In the genomic region with DNA sequence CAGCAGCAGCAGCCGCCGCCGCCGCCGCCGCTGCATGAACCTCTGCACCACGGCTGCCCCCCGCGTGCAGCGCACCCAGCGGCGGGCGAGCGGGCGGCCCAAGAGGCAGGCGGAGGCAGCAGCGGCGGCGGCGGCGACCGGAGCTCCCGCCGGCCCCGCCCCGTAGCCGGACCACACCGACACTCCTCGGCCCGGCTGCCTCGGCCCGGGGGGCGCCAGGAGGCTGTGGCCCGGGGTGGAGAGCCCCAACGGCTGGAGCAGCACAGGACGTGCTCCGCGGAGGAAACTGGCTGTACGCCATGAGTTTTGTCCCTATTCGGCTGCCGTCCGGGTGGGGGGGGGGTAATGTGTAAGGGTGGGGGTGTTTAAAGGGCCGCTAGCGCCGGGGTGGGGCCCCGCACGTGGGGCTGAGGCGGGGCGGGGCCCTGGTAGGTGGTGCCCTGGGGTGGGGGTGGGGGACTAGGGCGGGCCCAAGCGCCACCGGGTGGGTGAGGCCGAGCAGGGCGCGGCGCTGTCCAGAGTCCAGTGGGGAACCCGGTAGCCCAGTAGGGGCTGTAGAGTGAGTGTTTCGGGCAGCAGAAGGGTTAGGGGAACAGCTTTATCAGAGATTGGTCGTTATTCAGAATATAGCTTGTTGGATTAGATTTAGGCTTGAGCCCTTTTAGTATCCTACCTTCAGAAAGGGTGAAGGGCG, we compare ENCODE assay signal across 8 cellular contexts. TPM values are rescaled to one million over a fixed set of nuclear protein-coding genes. Genes with fewer than 3 reads are reported as not detected.
DNase-seq lines count a peak whose midpoint lies in the region; ATAC-seq and TF ChIP-seq lines count a peak whose summit lies in the region.

A gene with protein sequence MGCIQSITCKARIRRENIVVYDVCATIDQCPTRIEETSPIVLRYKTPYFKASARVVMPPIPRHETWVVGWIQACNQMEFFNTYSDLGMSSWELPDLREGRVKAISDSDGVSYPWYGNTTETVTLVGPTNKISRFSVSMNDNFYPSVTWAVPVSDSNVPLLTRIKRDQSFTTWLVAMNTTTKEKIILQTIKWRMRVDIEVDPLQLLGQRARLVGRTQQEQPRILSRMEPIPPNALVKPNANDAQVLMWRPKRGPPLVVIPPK (minus strand): TSS at position 301 of the 694 bp plus-strand sequence. CDS start 753 bp downstream, outside the sequence.

- intact Hi-C loops in heart right ventricle (cut with DNase I) = loop anchor here in 8 of 10 donors (5.0 to 10.0 kb wide), 6 partner anchors 140 to 772 kb away; no protein-coding TSS in a partner anchor
- intact Hi-C loops in posterior cingulate gyrus (cut with DNase I) = no loop called here
- intact Hi-C loops in aorta (cut with DNase I) = no loop called here

- H3K4me1 ChIP-seq in adipocyte (ENCODE audit: control insufficient read depth, insufficient read depth, low read length) (peaks cover 5% of the 10 kb centered on the region), heart right ventricle (peaks cover 0 to 30% (median 23%) of the 10 kb centered on the region in 9 donors), aorta (ENCODE audit: control insufficient read depth in 1 of 2, insufficient read depth in 2 of 2, low read length in 2 of 2) (no peaks in the 10 kb centered on the region)

- ATAC-seq in GM21529 (IDR thresholded peaks at IDR 0.05; ENCODE audit: unreplicated experiment) = peak; percentile 45
- peak; percentile 91 to 98 (median 94) for ATAC-seq in heart right ventricle
- peak; percentile 89 for ATAC-seq in aorta (ENCODE audit: low FRiP score)

- H3K27ac ChIP-seq in SU-DHL-6 (ENCODE audit: low read depth, low read length) (no peak within 1 kb of the TSS), heart right ventricle (peak within 1 kb of the TSS in 9 of 10 donors; percentile 65 to 82 (median 72)), aorta (ENCODE audit: low read depth in 1 of 2, low read length in 2 of 2) (no peak within 1 kb of the TSS)

- H3K27me3 ChIP-seq in SU-DHL-6 (ENCODE audit: low read length) (no peaks in the 10 kb centered on the region), adipocyte (replicated peaks; ENCODE audit: control insufficient read depth, insufficient read depth, low read length) (peaks cover 13% of the 10 kb centered on the region), heart right ventricle (peaks cover 0 to 64% (median 0%) of the 10 kb centered on the region in 7 donors), aorta (ENCODE audit: control insufficient read depth in 1 of 2, insufficient read depth in 2 of 2, low read length in 1 of 2) (no peaks in the 10 kb centered on the region)

- H3F3A ChIP-seq in SU-DHL-6 (ENCODE audit: insufficient read depth) = no peaks in the 10 kb centered on the region

- no peaks in the 10 kb centered on the region for H3K79me2 ChIP-seq in SU-DHL-6 (ENCODE audit: insufficient read depth, low read length)

- H3K9ac ChIP-seq in SU-DHL-6 (ENCODE audit: low read length) (peak within 1 kb of the TSS; percentile 36; the same call in 1 of the 2 replicates), adipocyte (ENCODE audit: low read length) (peak within 1 kb of the TSS; percentile 70)

- no peaks in the 10 kb centered on the region for H3K36me3 ChIP-seq in SU-DHL-6 (ENCODE audit: low read length)
- no peaks in the 10 kb centered on the region for H3K36me3 ChIP-seq in adipocyte (ENCODE audit: control insufficient read depth, insufficient read depth, low read length, severe bottlenecking)
- no peaks in the 10 kb centered on the region for H3K36me3 ChIP-seq in heart right ventricle
- H3K36me3 ChIP-seq in aorta (ENCODE audit: control insufficient read depth in 1 of 2, insufficient read depth in 2 of 2, low read length in 1 of 2) = no peaks in the 10 kb centered on the region

- H2AFZ ChIP-seq in SU-DHL-6 (ENCODE audit: low read depth, low read length, severe bottlenecking) = peak within 1 kb of the TSS; percentile 79

- H3K9me3 ChIP-seq in SU-DHL-6 (ENCODE audit: insufficient read depth, low read length) (no peaks in the 10 kb centered on the region), adipocyte (ENCODE audit: control insufficient read depth, low read length) (no peaks in the 10 kb centered on the region), heart right ventricle (no peaks in the 10 kb centered on the region), aorta (ENCODE audit: control insufficient read depth, low read length) (no peaks in the 10 kb centered on the region)

- H3K4me2 ChIP-seq in SU-DHL-6 (ENCODE audit: low read depth, low read length, poor library complexity, severe bottlenecking) = peak within 1 kb of the TSS; percentile 55

- DNase-seq in DMS53 (lab: John Stamatoyannopoulos, UW) = peak; percentile 93
- peak; percentile 80 for DNase-seq in Jurkat, Clone E6-1 (ENCODE audit: low read depth, low spot score)
- DNase-seq in adipocyte (ENCODE audit: low read depth) = peak; percentile 61
- DNase-seq in heart right ventricle = peak; percentile 78 to 84
- DNase-seq in posterior cingulate gyrus = peak; percentile 26 to 92 (median 59)
- peak; percentile 70 to 84 for DNase-seq in aorta

- H3K4me3 ChIP-seq in Jurkat, Clone E6-1 (ENCODE audit: low read length) = peak within 1 kb of the TSS; percentile 57
- peak within 1 kb of the TSS; percentile 62 for H3K4me3 ChIP-seq in SU-DHL-6 (ENCODE audit: insufficient read depth, low read length, poor library complexity, severe bottlenecking)
- peak within 1 kb of the TSS; percentile 79 for H3K4me3 ChIP-seq in adipocyte (ENCODE audit: low read length)
- peak within 1 kb of the TSS; percentile 45 to 83 (median 65) for H3K4me3 ChIP-seq in heart right ventricle
- H3K4me3 ChIP-seq in aorta (ENCODE audit: low read length in 2 of 2) = peak within 1 kb of the TSS; percentile 73 to 95

- H3K9me2 ChIP-seq in SU-DHL-6 (replicated peaks; ENCODE audit: insufficient read depth, low read length) = no peaks in the 10 kb centered on the region

- no peaks in the 10 kb centered on the region for H4K20me1 ChIP-seq in SU-DHL-6 (ENCODE audit: low read depth, low read length)

- 1% methylated on average over 31 to 60 of the region's 60 CpGs for WGBS in heart right ventricle, 2 donors
- 1% methylated on average over 40 to 60 of the region's 60 CpGs for WGBS in aorta, 2 donors

- TF ChIP-seq CTCF in SU-DHL-6 (IDR thresholded peaks at IDR 0.05; ENCODE audit: insufficient read depth, low read length, poor library complexity, severe bottlenecking) (no peak), heart right ventricle (IDR thresholded peaks at IDR 0.05) (peak in 2 of 9 donors; percentile 15 to 31)

RNA-seq across cellular contexts. Expression of the gene that starts here (rescaled TPM):
- 7.4 TPM for polyA plus RNA-seq in Jurkat, Clone E6-1 (2012; ENCODE audit: insufficient read depth, insufficient read length)
- total RNA-seq in heart right ventricle = 1 to 10 TPM; 1.9 to 5.4 (median 2.8) TPM
- polyA plus RNA-seq in heart right ventricle = 1 to 10 TPM; 1.4 to 1.5 TPM
- total RNA-seq in aorta = 1 to 10 TPM; 1.6 to 3.4 TPM
- polyA plus RNA-seq in aorta = under 1 TPM; 0.26 to 0.63 TPM

Comparison
In these comparisons a context has a peak if more than half of its experiments do, and no peak if none do; other contexts are left out.
1. H3K27ac ChIP-seq: peak in heart right ventricle (9 of 10); none in SU-DHL-6 (single experiment) and aorta (0 of 2).
2. intact Hi-C loops: an anchor here in heart right ventricle (5.0 to 10.0 kb wide); none called in posterior cingulate gyrus and aorta.
3. Peak in every context shown above with its lines, with median percentiles within 50 percentile points of each other: DNase-seq, ATAC-seq and H3K4me3 ChIP-seq.